Comparison of ENCODE assay signal across 14 cellular contexts in the genomic region with DNA sequence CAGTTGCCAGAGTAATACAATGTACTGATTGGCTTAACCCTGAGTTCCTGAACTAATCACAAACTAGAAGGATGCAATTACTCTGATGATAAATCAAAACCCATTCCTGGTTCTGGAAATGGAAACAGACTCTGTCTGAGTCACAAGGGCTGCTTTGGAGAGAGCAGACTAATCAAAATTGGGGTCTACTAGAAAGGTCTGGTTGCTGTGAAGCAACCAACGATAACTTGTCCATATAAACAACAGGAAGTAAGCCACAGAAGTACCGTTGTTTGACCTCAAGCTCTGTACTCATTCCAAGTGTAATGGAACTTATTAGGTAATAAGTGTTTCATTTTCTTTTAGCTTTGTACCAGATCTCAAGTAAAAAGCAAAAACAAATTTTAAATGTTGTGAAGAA. TPM values are rescaled to one million over a fixed set of nuclear protein-coding genes. Genes with fewer than 3 reads are reported as not detected.
DNase-seq lines count a peak whose midpoint lies in the region; ATAC-seq and TF ChIP-seq lines count a peak whose summit lies in the region.
"Had no signal": no experiment of that assay in that cellular context is flagged by ENCODE, and none has a peak within 500 bp of the region (broad histone marks: within the 10 kb centered on the region; RNA-seq: fewer than 3 reads in every experiment).

No MANE protein-coding gene starts in this region.

- peaks cover 38% of the 10 kb centered on the region for H3K4me1 Mint-ChIP-seq in stimulated activated naive CD8-positive, alpha-beta T cell treated with anti-CD3 and anti-CD28 coated beads, Interleukin-15, Interleukin-2, amounts not matched to agents 100 ng/mL and 50 ng/mL, for 24 hours (ENCODE audit: low read depth)

- H3K27ac Mint-ChIP-seq in activated naive CD4-positive, alpha-beta T cell treated with anti-CD3 and anti-CD28 coated beads, Interleukin-2, amount 50 U/mL, for 72 hours: no peak overlapping the region
- peak overlapping the region; percentile 55 for H3K27ac Mint-ChIP-seq in stimulated activated naive CD8-positive, alpha-beta T cell treated with anti-CD3 and anti-CD28 coated beads, Interleukin-15, Interleukin-2, amounts not matched to agents 100 ng/mL and 50 ng/mL, for 24 hours
- H3K27ac Mint-ChIP-seq: activated CD4-positive, alpha-beta memory T cell treated with anti-CD3 and anti-CD28 coated beads, Interleukin-2, amount 10 ng/mL, durations not matched to agents 7 days and 5 days had no signal

- H3K9me3 Mint-ChIP-seq in activated naive CD4-positive, alpha-beta T cell treated with anti-CD3 and anti-CD28 coated beads, Interleukin-2, amount 50 U/mL, for 72 hours: no peaks in the 10 kb centered on the region
- no peaks in the 10 kb centered on the region for H3K9me3 Mint-ChIP-seq in stimulated activated naive CD8-positive, alpha-beta T cell treated with anti-CD3 and anti-CD28 coated beads, Interleukin-15, Interleukin-2, amounts not matched to agents 100 ng/mL and 50 ng/mL, for 24 hours
- H3K9me3 Mint-ChIP-seq: activated CD4-positive, alpha-beta memory T cell treated with anti-CD3 and anti-CD28 coated beads, Interleukin-2, amount 10 ng/mL, durations not matched to agents 7 days and 5 days had no signal

- WGBS in sigmoid colon, 2 donors: 21 to 58% methylated on average over 2 of the region's 2 CpGs

- peaks cover 0 to 22% (median 13%) of the 10 kb centered on the region in 4 donors for H3K4me1 ChIP-seq in sigmoid colon
- peaks cover 4% of the 10 kb centered on the region for H3K4me1 ChIP-seq in lower lobe of right lung
- H3K4me1 ChIP-seq: adrenal gland had no signal

- no peaks in the 10 kb centered on the region for H3K27me3 Mint-ChIP-seq in stimulated activated naive CD8-positive, alpha-beta T cell treated with anti-CD3 and anti-CD28 coated beads, Interleukin-15, Interleukin-2, amounts not matched to agents 100 ng/mL and 50 ng/mL, for 24 hours
- H3K27me3 Mint-ChIP-seq: activated CD4-positive, alpha-beta memory T cell treated with anti-CD3 and anti-CD28 coated beads, Interleukin-2, amount 10 ng/mL, durations not matched to agents 7 days and 5 days had no signal

- peak; percentile 37 to 93 for ATAC-seq in activated naive CD4-positive, alpha-beta T cell treated with anti-CD3 and anti-CD28 coated beads, Interleukin-2, amount 50 U/mL, for 72 hours
- ATAC-seq in lower lobe of right lung: no peak

- TF ChIP-seq CTCF in cardiac fibroblast (IDR thresholded peaks at IDR 0.05; ENCODE audit: low read depth, low read length) (no peak), sigmoid colon (IDR thresholded peaks at IDR 0.05) (no peak), lower lobe of right lung (IDR thresholded peaks at IDR 0.05) (no peak)

- no peak for TF ChIP-seq EP300 in sigmoid colon (IDR thresholded peaks at IDR 0.05)

- H3K4me3 ChIP-seq in cardiac fibroblast (replicated peaks in 1 of 2; ENCODE audit: low read depth in 2 of 2, low read length in 2 of 2): no peak overlapping the region
- no peak overlapping the region for H3K4me3 ChIP-seq in sigmoid colon
- no peak overlapping the region for H3K4me3 ChIP-seq in lower lobe of right lung
- H3K4me3 ChIP-seq: adrenal gland had no signal

- no peak overlapping the region for H3K27ac ChIP-seq in sigmoid colon
- H3K27ac ChIP-seq in lower lobe of right lung: no peak overlapping the region
- H3K27ac ChIP-seq: adrenal gland had no signal

- H3K4me3 Mint-ChIP-seq in stimulated activated naive CD8-positive, alpha-beta T cell treated with anti-CD3 and anti-CD28 coated beads, Interleukin-15, Interleukin-2, amounts not matched to agents 100 ng/mL and 50 ng/mL, for 24 hours: no peak overlapping the region
- H3K4me3 Mint-ChIP-seq: activated CD4-positive, alpha-beta memory T cell treated with anti-CD3 and anti-CD28 coated beads, Interleukin-2, amount 10 ng/mL, durations not matched to agents 7 days and 5 days had no signal

- no peaks in the 10 kb centered on the region for H3K36me3 Mint-ChIP-seq in activated naive CD4-positive, alpha-beta T cell treated with anti-CD3 and anti-CD28 coated beads, Interleukin-2, amount 50 U/mL, for 72 hours
- peaks cover 19% of the 10 kb centered on the region for H3K36me3 Mint-ChIP-seq in stimulated activated naive CD8-positive, alpha-beta T cell treated with anti-CD3 and anti-CD28 coated beads, Interleukin-15, Interleukin-2, amounts not matched to agents 100 ng/mL and 50 ng/mL, for 24 hours (ENCODE audit: low read depth)

- H3K9me3 ChIP-seq in sigmoid colon (no peaks in the 10 kb centered on the region), lower lobe of right lung (no peaks in the 10 kb centered on the region)
- H3K9me3 ChIP-seq: adrenal gland had no signal

- no peak for TF ChIP-seq POLR2A in sigmoid colon (IDR thresholded peaks at IDR 0.05)

- intact Hi-C loops in sigmoid colon (cut with DNase I) (no loop called here), lower lobe of right lung (cut with DNase I) (no loop called here)

- H3K36me3 ChIP-seq in sigmoid colon: no peaks in the 10 kb centered on the region
- H3K36me3 ChIP-seq in lower lobe of right lung: no peaks in the 10 kb centered on the region
- H3K36me3 ChIP-seq: adrenal gland had no signal

- no peak for DNase-seq in activated naive CD4-positive, alpha-beta T cell treated with anti-CD3 and anti-CD28 coated beads, Interleukin-2, amount 50 U/mL, for 72 hours (ENCODE audit: low spot score in 2 of 2)
- no peak for DNase-seq in activated naive CD4-positive, alpha-beta T cell treated with Interleukin-2 at 50 U/mL for 16 hours
- DNase-seq in NOMO-1 treated with DMSO at 0.1 percent for 48 hours (lab: John Stamatoyannopoulos, UW; ENCODE audit: unreplicated experiment): peak; percentile 73
- peak; percentile 31 to 33 for DNase-seq in cardiac fibroblast (ENCODE audit: low read depth in 2 of 2)
- DNase-seq in sigmoid colon: no peak
- DNase-seq in midbrain (lab: John Stamatoyannopoulos, UW): no peak
- DNase-seq in lower lobe of right lung: no peak
- DNase-seq: activated CD4-positive, alpha-beta memory T cell treated with anti-CD3 and anti-CD28 coated beads, Interleukin-2, amount 10 ng/mL, durations not matched to agents 7 days and 5 days; adrenal gland; effector CD8-positive, alpha-beta T cell; GDM1; NCI-H524 treated with DMSO at 0.1 percent for 48 hours had no signal

- no peaks in the 10 kb centered on the region for H3K27me3 ChIP-seq in sigmoid colon
- no peaks in the 10 kb centered on the region for H3K27me3 ChIP-seq in lower lobe of right lung (ENCODE audit: low read depth)
- H3K27me3 ChIP-seq: adrenal gland had no signal

RNA-seq across cellular contexts. Expression of gene RASGRP3, which starts 49.7 kb away (rescaled TPM):
- total RNA-seq in activated naive CD4-positive, alpha-beta T cell treated with anti-CD3 and anti-CD28 coated beads, Interleukin-2, amount 50 U/mL, for 72 hours: 1 to 10 TPM; 2.5 to 2.8 TPM
- 10 to 100 TPM in 1 of 4 donors, 1 to 10 TPM in 3; 3.9 to 14.7 (median 8.9) TPM for total RNA-seq in sigmoid colon
- 1 to 10 TPM; 1.8 to 6.7 (median 4.4) TPM for polyA plus RNA-seq in sigmoid colon
- total RNA-seq in lower lobe of right lung: 13.7 TPM
- total RNA-seq: H1 had no signal

Comparison
In these comparisons a context has a peak if more than half of its experiments do, and no peak if none do; other contexts are left out.
1. ATAC-seq: peak in activated naive CD4-positive, alpha-beta T cell treated with anti-CD3 and anti-CD28 coated beads, Interleukin-2, amount 50 U/mL, for 72 hours (2 of 2); none in lower lobe of right lung (0 of 2).
2. DNase-seq: peak in NOMO-1 treated with DMSO at 0.1 percent for 48 hours (single experiment) and cardiac fibroblast (2 of 2); none in activated naive CD4-positive, alpha-beta T cell treated with anti-CD3 and anti-CD28 coated beads, Interleukin-2, amount 50 U/mL, for 72 hours (0 of 2), activated naive CD4-positive, alpha-beta T cell treated with Interleukin-2 at 50 U/mL for 16 hours (single experiment), sigmoid colon (single experiment), midbrain (single experiment) and lower lobe of right lung (single experiment).